In genomic region chr5:674630-675011, GRCh38 we compare ENCODE assay signal across 3 cellular contexts.
TF ChIP-seq lines count a peak whose summit lies in the region.

No MANE protein-coding gene starts in this region.

TF ChIP-seq in HepG2, 621 proteins besides CTCF, POLR2A, EP300 and RAD21:
- TF ChIP-seq AGO1 (IDR thresholded peaks at IDR 0.05; ENCODE audit: low read depth, low read length, poor library complexity, severe bottlenecking): peak; percentile 84
- TF ChIP-seq AGO2 (optimal IDR thresholded peaks at IDR 0.05; ENCODE audit: low read depth, low read length): peak; percentile 2
- TF ChIP-seq, protein P1, sequence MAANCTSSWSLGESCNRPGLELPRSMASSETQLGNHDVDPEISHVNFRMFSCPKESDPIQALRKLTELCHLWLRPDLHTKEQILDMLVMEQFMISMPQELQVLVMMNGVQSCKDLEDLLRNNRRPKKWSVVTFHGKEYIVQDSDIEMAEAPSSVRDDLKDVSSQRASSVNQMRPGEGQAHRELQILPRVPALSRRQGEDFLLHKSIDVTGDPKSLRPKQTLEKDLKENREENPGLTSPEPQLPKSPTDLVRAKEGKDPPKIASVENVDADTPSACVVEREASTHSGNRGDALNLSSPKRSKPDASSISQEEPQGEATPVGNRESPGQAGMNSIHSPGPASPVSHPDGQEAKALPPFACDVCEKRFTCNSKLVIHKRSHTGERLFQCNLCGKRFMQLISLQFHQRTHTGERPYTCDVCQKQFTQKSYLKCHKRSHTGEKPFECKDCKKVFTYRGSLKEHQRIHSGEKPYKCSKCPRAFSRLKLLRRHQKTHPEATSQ (CRISPR knock-in tag; IDR thresholded peaks at IDR 0.05; ENCODE audit: borderline replicate concordance): no peak

TF ChIP-seq in liver, 16 proteins besides CTCF, POLR2A, EP300 and RAD21:
- TF ChIP-seq, protein P2, sequence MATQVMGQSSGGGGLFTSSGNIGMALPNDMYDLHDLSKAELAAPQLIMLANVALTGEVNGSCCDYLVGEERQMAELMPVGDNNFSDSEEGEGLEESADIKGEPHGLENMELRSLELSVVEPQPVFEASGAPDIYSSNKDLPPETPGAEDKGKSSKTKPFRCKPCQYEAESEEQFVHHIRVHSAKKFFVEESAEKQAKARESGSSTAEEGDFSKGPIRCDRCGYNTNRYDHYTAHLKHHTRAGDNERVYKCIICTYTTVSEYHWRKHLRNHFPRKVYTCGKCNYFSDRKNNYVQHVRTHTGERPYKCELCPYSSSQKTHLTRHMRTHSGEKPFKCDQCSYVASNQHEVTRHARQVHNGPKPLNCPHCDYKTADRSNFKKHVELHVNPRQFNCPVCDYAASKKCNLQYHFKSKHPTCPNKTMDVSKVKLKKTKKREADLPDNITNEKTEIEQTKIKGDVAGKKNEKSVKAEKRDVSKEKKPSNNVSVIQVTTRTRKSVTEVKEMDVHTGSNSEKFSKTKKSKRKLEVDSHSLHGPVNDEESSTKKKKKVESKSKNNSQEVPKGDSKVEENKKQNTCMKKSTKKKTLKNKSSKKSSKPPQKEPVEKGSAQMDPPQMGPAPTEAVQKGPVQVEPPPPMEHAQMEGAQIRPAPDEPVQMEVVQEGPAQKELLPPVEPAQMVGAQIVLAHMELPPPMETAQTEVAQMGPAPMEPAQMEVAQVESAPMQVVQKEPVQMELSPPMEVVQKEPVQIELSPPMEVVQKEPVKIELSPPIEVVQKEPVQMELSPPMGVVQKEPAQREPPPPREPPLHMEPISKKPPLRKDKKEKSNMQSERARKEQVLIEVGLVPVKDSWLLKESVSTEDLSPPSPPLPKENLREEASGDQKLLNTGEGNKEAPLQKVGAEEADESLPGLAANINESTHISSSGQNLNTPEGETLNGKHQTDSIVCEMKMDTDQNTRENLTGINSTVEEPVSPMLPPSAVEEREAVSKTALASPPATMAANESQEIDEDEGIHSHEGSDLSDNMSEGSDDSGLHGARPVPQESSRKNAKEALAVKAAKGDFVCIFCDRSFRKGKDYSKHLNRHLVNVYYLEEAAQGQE (IDR thresholded peaks at IDR 0.05): no peak
- TF ChIP-seq HNF4G (IDR thresholded peaks at IDR 0.05) (no peak), TAF1 (conservative IDR thresholded peaks at IDR 0.05) (no peak), RXRA (IDR thresholded peaks at IDR 0.05) (no peak), FOXA2 (IDR thresholded peaks at IDR 0.05) (no peak), EGR1 (IDR thresholded peaks at IDR 0.05; ENCODE audit: low read depth in 2 of 2) (no peak), NR2F2 (IDR thresholded peaks at IDR 0.05) (no peak), GABPA (IDR thresholded peaks at IDR 0.05 in 1 of 2, conservative IDR thresholded peaks at IDR 0.05 in 1 of 2) (no peak), ATF3 (IDR thresholded peaks at IDR 0.05) (no peak), SP1 (IDR thresholded peaks at IDR 0.05) (no peak), YY1 (IDR thresholded peaks at IDR 0.05) (no peak)
TF ChIP-seq in liver: peak in this region for 0.

TF ChIP-seq in GM23338, 12 proteins besides CTCF, POLR2A, EP300 and RAD21:
- no peak for TF ChIP-seq ZNF331 (CRISPR knock-in tag; IDR thresholded peaks at IDR 0.05; ENCODE audit: low read depth)
- TF ChIP-seq POLR2AphosphoS5 (IDR thresholded peaks at IDR 0.05; ENCODE audit: low read depth): no peak
- no peak for TF ChIP-seq STAT1 (IDR thresholded peaks at IDR 0.05; ENCODE audit: unreplicated experiment)
- TF ChIP-seq JUNB (IDR thresholded peaks at IDR 0.05; ENCODE audit: unreplicated experiment): no peak
- TF ChIP-seq ZNF114 (CRISPR knock-in tag; IDR thresholded peaks at IDR 0.05): no peak
- no peak for TF ChIP-seq EZH2 (IDR thresholded peaks at IDR 0.05; ENCODE audit: low read depth, unreplicated experiment)
- TF ChIP-seq EZH2phosphoT487 (IDR thresholded peaks at IDR 0.05; ENCODE audit: unreplicated experiment): no peak
- TF ChIP-seq, protein P3, sequence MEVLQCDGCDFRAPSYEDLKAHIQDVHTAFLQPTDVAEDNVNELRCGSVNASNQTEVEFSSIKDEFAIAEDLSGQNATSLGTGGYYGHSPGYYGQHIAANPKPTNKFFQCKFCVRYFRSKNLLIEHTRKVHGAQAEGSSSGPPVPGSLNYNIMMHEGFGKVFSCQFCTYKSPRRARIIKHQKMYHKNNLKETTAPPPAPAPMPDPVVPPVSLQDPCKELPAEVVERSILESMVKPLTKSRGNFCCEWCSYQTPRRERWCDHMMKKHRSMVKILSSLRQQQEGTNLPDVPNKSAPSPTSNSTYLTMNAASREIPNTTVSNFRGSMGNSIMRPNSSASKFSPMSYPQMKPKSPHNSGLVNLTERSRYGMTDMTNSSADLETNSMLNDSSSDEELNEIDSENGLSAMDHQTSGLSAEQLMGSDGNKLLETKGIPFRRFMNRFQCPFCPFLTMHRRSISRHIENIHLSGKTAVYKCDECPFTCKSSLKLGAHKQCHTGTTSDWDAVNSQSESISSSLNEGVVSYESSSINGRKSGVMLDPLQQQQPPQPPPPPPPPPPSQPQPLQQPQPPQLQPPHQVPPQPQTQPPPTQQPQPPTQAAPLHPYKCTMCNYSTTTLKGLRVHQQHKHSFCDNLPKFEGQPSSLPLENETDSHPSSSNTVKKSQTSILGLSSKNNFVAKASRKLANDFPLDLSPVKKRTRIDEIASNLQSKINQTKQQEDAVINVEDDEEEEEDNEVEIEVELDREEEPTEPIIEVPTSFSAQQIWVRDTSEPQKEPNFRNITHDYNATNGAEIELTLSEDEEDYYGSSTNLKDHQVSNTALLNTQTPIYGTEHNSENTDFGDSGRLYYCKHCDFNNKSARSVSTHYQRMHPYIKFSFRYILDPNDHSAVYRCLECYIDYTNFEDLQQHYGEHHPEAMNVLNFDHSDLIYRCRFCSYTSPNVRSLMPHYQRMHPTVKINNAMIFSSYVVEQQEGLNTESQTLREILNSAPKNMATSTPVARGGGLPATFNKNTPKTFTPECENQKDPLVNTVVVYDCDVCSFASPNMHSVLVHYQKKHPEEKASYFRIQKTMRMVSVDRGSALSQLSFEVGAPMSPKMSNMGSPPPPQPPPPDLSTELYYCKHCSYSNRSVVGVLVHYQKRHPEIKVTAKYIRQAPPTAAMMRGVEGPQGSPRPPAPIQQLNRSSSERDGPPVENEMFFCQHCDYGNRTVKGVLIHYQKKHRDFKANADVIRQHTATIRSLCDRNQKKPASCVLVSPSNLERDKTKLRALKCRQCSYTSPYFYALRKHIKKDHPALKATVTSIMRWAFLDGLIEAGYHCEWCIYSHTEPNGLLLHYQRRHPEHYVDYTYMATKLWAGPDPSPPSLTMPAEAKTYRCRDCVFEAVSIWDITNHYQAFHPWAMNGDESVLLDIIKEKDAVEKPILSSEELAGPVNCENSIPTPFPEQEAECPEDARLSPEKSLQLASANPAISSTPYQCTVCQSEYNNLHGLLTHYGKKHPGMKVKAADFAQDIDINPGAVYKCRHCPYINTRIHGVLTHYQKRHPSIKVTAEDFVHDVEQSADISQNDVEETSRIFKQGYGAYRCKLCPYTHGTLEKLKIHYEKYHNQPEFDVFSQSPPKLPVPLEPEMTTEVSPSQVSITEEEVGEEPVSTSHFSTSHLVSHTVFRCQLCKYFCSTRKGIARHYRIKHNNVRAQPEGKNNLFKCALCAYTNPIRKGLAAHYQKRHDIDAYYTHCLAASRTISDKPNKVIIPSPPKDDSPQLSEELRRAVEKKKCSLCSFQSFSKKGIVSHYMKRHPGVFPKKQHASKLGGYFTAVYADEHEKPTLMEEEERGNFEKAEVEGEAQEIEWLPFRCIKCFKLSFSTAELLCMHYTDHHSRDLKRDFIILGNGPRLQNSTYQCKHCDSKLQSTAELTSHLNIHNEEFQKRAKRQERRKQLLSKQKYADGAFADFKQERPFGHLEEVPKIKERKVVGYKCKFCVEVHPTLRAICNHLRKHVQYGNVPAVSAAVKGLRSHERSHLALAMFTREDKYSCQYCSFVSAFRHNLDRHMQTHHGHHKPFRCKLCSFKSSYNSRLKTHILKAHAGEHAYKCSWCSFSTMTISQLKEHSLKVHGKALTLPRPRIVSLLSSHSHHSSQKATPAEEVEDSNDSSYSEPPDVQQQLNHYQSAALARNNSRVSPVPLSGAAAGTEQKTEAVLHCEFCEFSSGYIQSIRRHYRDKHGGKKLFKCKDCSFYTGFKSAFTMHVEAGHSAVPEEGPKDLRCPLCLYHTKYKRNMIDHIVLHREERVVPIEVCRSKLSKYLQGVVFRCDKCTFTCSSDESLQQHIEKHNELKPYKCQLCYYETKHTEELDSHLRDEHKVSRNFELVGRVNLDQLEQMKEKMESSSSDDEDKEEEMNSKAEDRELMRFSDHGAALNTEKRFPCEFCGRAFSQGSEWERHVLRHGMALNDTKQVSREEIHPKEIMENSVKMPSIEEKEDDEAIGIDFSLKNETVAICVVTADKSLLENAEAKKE (CRISPR knock-in tag; IDR thresholded peaks at IDR 0.05): no peak
- TF ChIP-seq CREB1 (CRISPR knock-in tag; IDR thresholded peaks at IDR 0.05; ENCODE audit: low read depth): no peak
- TF ChIP-seq NANOG (IDR thresholded peaks at IDR 0.05; ENCODE audit: borderline replicate concordance): no peak
- TF ChIP-seq, protein P2 (IDR thresholded peaks at IDR 0.05; ENCODE audit: unreplicated experiment): no peak
- TF ChIP-seq ETS1 (IDR thresholded peaks at IDR 0.05): no peak
